ENCODE assay signal across 1 cellular context in the genomic region with DNA sequence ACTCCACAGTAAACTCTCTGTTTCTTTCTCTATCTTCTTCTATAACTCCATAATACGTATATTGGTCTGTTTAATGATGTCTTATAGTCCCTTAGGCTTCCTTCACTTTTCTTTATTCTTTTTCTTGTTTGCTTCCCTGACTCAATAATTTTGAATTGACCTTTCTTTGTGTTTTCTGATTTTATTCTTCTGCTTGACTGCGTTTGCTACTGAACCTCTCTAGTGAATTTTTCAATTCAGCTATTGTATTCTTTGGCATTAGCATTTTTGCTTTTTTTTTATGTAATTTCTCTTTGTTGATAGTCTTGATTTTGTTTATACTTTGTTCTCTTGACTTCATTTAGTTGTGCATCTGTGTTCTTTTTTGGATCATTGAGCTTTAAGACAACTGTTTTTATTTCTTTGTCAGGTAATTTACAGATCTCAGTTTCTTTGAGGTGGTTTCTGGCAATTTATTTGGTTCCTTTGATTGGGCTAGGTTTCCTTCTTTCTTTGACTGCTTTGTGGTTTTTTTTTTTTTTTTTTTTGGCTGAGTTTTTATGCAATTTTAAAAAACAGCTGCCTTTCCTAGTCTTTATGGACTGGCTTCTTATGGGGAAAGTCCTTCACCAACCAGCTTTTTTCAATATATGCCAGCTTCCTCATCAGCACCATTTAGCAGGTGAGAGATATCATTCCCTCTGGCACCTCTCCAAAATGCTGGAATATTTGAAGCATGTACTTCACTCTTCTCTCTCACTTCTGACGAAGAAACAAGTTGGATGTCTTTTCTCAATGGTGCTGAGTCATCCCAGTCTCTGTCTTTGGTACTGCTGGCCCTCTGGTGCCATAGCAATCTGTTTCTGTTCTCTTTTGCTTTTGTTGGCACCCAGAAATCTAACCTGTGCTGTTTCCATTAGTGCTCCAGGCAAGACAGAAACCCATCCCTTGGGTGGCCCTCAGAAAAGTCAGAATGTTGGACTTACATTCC.
TF ChIP-seq lines count a peak whose summit lies in the region.

No MANE protein-coding gene starts in this region.

TF ChIP-seq in K562, 482 proteins besides CTCF, POLR2A, EP300 and RAD21 (continues in another document):
- no peak for TF ChIP-seq HOXB6 (CRISPR knock-in tag; IDR thresholded peaks at IDR 0.05; ENCODE audit: borderline replicate concordance)
- TF ChIP-seq ZNF551 (CRISPR knock-in tag; IDR thresholded peaks at IDR 0.05): no peak
- no peak for TF ChIP-seq SRF (CRISPR knock-in tag; IDR thresholded peaks at IDR 0.05)
- TF ChIP-seq FOXK2 (conservative IDR thresholded peaks at IDR 0.05 in 1 of 2, IDR thresholded peaks at IDR 0.05 in 1 of 2; ENCODE audit: low read depth in 2 of 2): no peak
- TF ChIP-seq SNIP1 (IDR thresholded peaks at IDR 0.05; ENCODE audit: low read depth): no peak
- no peak for TF ChIP-seq GABPB1 (CRISPR knock-in tag; IDR thresholded peaks at IDR 0.05)
- TF ChIP-seq, protein P1, sequence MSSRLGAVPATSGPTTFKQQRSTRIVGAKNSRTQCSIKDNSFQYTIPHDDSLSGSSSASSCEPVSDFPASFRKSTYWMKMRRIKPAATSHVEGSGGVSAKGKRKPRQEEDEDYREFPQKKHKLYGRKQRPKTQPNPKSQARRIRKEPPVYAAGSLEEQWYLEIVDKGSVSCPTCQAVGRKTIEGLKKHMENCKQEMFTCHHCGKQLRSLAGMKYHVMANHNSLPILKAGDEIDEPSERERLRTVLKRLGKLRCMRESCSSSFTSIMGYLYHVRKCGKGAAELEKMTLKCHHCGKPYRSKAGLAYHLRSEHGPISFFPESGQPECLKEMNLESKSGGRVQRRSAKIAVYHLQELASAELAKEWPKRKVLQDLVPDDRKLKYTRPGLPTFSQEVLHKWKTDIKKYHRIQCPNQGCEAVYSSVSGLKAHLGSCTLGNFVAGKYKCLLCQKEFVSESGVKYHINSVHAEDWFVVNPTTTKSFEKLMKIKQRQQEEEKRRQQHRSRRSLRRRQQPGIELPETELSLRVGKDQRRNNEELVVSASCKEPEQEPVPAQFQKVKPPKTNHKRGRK (tag; IDR thresholded peaks at IDR 0.05): no peak
- TF ChIP-seq XRCC4 (IDR thresholded peaks at IDR 0.05; ENCODE audit: extremely low read depth, insufficient read depth, insufficient read length): no peak
- TF ChIP-seq NCOA1 (IDR thresholded peaks at IDR 0.05; ENCODE audit: low read depth): no peak
- TF ChIP-seq DMBX1 (CRISPR knock-in tag; IDR thresholded peaks at IDR 0.05; ENCODE audit: borderline replicate concordance): no peak
- TF ChIP-seq ZBED1 (IDR thresholded peaks at IDR 0.05): no peak
- TF ChIP-seq, protein P2, sequence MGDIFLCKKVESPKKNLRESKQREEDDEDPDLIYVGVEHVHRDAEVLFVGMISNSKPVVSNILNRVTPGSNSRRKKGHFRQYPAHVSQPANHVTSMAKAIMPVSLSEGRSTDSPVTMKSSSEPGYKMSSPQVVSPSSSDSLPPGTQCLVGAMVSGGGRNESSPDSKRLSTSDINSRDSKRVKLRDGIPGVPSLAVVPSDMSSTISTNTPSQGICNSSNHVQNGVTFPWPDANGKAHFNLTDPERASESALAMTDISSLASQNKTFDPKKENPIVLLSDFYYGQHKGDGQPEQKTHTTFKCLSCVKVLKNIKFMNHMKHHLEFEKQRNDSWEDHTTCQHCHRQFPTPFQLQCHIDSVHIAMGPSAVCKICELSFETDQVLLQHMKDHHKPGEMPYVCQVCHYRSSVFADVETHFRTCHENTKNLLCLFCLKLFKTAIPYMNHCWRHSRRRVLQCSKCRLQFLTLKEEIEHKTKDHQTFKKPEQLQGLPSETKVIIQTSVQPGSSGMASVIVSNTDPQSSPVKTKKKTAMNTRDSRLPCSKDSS (IDR thresholded peaks at IDR 0.05; ENCODE audit: low read depth, partially characterized antibody): peak; percentile 57
- no peak for TF ChIP-seq RBM39 (optimal IDR thresholded peaks at IDR 0.05; ENCODE audit: low read depth, low read length)
- TF ChIP-seq, protein P3, sequence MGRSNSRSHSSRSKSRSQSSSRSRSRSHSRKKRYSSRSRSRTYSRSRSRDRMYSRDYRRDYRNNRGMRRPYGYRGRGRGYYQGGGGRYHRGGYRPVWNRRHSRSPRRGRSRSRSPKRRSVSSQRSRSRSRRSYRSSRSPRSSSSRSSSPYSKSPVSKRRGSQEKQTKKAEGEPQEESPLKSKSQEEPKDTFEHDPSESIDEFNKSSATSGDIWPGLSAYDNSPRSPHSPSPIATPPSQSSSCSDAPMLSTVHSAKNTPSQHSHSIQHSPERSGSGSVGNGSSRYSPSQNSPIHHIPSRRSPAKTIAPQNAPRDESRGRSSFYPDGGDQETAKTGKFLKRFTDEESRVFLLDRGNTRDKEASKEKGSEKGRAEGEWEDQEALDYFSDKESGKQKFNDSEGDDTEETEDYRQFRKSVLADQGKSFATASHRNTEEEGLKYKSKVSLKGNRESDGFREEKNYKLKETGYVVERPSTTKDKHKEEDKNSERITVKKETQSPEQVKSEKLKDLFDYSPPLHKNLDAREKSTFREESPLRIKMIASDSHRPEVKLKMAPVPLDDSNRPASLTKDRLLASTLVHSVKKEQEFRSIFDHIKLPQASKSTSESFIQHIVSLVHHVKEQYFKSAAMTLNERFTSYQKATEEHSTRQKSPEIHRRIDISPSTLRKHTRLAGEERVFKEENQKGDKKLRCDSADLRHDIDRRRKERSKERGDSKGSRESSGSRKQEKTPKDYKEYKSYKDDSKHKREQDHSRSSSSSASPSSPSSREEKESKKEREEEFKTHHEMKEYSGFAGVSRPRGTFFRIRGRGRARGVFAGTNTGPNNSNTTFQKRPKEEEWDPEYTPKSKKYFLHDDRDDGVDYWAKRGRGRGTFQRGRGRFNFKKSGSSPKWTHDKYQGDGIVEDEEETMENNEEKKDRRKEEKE (IDR thresholded peaks at IDR 0.05; ENCODE audit: borderline replicate concordance in 1 of 2, control insufficient read depth in 1 of 2, low read depth in 2 of 2, low read length in 1 of 2): no peak
- TF ChIP-seq, protein P4, sequence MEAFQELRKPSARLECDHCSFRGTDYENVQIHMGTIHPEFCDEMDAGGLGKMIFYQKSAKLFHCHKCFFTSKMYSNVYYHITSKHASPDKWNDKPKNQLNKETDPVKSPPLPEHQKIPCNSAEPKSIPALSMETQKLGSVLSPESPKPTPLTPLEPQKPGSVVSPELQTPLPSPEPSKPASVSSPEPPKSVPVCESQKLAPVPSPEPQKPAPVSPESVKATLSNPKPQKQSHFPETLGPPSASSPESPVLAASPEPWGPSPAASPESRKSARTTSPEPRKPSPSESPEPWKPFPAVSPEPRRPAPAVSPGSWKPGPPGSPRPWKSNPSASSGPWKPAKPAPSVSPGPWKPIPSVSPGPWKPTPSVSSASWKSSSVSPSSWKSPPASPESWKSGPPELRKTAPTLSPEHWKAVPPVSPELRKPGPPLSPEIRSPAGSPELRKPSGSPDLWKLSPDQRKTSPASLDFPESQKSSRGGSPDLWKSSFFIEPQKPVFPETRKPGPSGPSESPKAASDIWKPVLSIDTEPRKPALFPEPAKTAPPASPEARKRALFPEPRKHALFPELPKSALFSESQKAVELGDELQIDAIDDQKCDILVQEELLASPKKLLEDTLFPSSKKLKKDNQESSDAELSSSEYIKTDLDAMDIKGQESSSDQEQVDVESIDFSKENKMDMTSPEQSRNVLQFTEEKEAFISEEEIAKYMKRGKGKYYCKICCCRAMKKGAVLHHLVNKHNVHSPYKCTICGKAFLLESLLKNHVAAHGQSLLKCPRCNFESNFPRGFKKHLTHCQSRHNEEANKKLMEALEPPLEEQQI (IDR thresholded peaks at IDR 0.05): no peak
- no peak for TF ChIP-seq ARID1B (IDR thresholded peaks at IDR 0.05)
- TF ChIP-seq FOXP1 (CRISPR knock-in tag; IDR thresholded peaks at IDR 0.05): no peak
- no peak for TF ChIP-seq POLR2H (tag; IDR thresholded peaks at IDR 0.05; ENCODE audit: low read depth)
- TF ChIP-seq, protein P5, sequence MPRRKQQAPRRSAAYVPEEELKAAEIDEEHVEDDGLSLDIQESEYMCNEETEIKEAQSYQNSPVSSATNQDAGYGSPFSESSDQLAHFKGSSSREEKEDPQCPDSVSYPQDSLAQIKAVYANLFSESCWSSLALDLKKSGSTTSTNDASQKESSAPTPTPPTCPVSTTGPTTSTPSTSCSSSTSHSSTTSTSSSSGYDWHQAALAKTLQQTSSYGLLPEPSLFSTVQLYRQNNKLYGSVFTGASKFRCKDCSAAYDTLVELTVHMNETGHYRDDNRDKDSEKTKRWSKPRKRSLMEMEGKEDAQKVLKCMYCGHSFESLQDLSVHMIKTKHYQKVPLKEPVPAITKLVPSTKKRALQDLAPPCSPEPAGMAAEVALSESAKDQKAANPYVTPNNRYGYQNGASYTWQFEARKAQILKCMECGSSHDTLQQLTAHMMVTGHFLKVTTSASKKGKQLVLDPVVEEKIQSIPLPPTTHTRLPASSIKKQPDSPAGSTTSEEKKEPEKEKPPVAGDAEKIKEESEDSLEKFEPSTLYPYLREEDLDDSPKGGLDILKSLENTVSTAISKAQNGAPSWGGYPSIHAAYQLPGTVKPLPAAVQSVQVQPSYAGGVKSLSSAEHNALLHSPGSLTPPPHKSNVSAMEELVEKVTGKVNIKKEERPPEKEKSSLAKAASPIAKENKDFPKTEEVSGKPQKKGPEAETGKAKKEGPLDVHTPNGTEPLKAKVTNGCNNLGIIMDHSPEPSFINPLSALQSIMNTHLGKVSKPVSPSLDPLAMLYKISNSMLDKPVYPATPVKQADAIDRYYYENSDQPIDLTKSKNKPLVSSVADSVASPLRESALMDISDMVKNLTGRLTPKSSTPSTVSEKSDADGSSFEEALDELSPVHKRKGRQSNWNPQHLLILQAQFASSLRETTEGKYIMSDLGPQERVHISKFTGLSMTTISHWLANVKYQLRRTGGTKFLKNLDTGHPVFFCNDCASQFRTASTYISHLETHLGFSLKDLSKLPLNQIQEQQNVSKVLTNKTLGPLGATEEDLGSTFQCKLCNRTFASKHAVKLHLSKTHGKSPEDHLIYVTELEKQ (CRISPR knock-in tag; IDR thresholded peaks at IDR 0.05): no peak
- peak; percentile 57; the same call in 1 of the 2 replicates for TF ChIP-seq MAFK (IDR thresholded peaks at IDR 0.05; ENCODE audit: low read length)
- TF ChIP-seq NFE2L1 (tag; IDR thresholded peaks at IDR 0.05; ENCODE audit: borderline replicate concordance, low read depth): peak; percentile 73
- no peak for TF ChIP-seq TBL1XR1 (IDR thresholded peaks at IDR 0.05; ENCODE audit: low read length in 2 of 2)
- TF ChIP-seq MEF2D (tag; conservative IDR thresholded peaks at IDR 0.05; ENCODE audit: low read depth): no peak
- TF ChIP-seq, protein P6, sequence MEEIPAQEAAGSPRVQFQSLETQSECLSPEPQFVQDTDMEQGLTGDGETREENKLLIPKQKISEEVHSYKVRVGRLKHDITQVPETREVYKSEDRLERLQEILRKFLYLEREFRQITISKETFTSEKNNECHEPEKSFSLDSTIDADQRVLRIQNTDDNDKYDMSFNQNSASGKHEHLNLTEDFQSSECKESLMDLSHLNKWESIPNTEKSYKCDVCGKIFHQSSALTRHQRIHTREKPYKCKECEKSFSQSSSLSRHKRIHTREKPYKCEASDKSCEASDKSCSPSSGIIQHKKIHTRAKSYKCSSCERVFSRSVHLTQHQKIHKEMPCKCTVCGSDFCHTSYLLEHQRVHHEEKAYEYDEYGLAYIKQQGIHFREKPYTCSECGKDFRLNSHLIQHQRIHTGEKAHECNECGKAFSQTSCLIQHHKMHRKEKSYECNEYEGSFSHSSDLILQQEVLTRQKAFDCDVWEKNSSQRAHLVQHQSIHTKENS (CRISPR knock-in tag; IDR thresholded peaks at IDR 0.05): no peak
- TF ChIP-seq TAL1 (IDR thresholded peaks at IDR 0.05): no peak
- no peak for TF ChIP-seq CBX2 (IDR thresholded peaks at IDR 0.05; ENCODE audit: insufficient read depth, low read length, poor library complexity, severe bottlenecking)
- peak; percentile 80 for TF ChIP-seq ZNF316 (IDR thresholded peaks at IDR 0.05)
- TF ChIP-seq KDM5B (IDR thresholded peaks at IDR 0.05; ENCODE audit: insufficient replicate concordance, low read depth, low read length): no peak
- no peak for TF ChIP-seq RCOR1 (IDR thresholded peaks at IDR 0.05; ENCODE audit: borderline replicate concordance in 1 of 2, low read depth in 2 of 2, low read length in 2 of 2)
- TF ChIP-seq, protein P7, sequence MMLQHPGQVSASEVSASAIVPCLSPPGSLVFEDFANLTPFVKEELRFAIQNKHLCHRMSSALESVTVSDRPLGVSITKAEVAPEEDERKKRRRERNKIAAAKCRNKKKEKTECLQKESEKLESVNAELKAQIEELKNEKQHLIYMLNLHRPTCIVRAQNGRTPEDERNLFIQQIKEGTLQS (IDR thresholded peaks at IDR 0.05): no peak
- TF ChIP-seq, protein P7 (CRISPR knock-in tag; conservative IDR thresholded peaks at IDR 0.05): no peak
- TF ChIP-seq CBX3 (IDR thresholded peaks at IDR 0.05; ENCODE audit: borderline replicate concordance in 1 of 2, low read length in 2 of 2): peak in 1 of 2 experiments; percentile 46; a peak in 1 of 3 replicates
- TF ChIP-seq MTA2 (IDR thresholded peaks at IDR 0.05; ENCODE audit: low read depth): no peak
- no peak for TF ChIP-seq YY1 (IDR thresholded peaks at IDR 0.05; ENCODE audit: borderline replicate concordance in 1 of 3, control insufficient read depth in 1 of 3, extremely low read depth in 1 of 3, insufficient read depth in 3 of 3, insufficient read length in 1 of 3, insufficient replicate concordance in 2 of 3, low read depth in 1 of 3, low read length in 2 of 3)
- TF ChIP-seq DACH1 (IDR thresholded peaks at IDR 0.05; ENCODE audit: partially characterized antibody): no peak
- TF ChIP-seq RBM14 (IDR thresholded peaks at IDR 0.05; ENCODE audit: borderline replicate concordance, insufficient read depth, low read depth, low read length): no peak
- TF ChIP-seq MAFF (IDR thresholded peaks at IDR 0.05; ENCODE audit: low read length): peak; percentile 57; the same call in 1 of the 2 replicates
- TF ChIP-seq, protein P8, sequence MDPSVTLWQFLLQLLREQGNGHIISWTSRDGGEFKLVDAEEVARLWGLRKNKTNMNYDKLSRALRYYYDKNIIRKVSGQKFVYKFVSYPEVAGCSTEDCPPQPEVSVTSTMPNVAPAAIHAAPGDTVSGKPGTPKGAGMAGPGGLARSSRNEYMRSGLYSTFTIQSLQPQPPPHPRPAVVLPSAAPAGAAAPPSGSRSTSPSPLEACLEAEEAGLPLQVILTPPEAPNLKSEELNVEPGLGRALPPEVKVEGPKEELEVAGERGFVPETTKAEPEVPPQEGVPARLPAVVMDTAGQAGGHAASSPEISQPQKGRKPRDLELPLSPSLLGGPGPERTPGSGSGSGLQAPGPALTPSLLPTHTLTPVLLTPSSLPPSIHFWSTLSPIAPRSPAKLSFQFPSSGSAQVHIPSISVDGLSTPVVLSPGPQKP (CRISPR knock-in tag; IDR thresholded peaks at IDR 0.05): no peak
- TF ChIP-seq NFIC (IDR thresholded peaks at IDR 0.05): peak; percentile 57
- peak; percentile 75 for TF ChIP-seq C11orf30 (IDR thresholded peaks at IDR 0.05; ENCODE audit: low read depth)
- no peak for TF ChIP-seq SIN3A (IDR thresholded peaks at IDR 0.05; ENCODE audit: borderline replicate concordance in 2 of 2, control insufficient read depth in 1 of 2, low read depth in 2 of 2, low read length in 2 of 2)
- TF ChIP-seq MAFG (tag; conservative IDR thresholded peaks at IDR 0.05): peak; percentile 83
- TF ChIP-seq ELF2 (CRISPR knock-in tag; IDR thresholded peaks at IDR 0.05): no peak
- peak; percentile 87 for TF ChIP-seq NFE2 (IDR thresholded peaks at IDR 0.05; ENCODE audit: low read depth)
